Comparison of ENCODE assay signal across 8 cellular contexts in the genomic region with DNA sequence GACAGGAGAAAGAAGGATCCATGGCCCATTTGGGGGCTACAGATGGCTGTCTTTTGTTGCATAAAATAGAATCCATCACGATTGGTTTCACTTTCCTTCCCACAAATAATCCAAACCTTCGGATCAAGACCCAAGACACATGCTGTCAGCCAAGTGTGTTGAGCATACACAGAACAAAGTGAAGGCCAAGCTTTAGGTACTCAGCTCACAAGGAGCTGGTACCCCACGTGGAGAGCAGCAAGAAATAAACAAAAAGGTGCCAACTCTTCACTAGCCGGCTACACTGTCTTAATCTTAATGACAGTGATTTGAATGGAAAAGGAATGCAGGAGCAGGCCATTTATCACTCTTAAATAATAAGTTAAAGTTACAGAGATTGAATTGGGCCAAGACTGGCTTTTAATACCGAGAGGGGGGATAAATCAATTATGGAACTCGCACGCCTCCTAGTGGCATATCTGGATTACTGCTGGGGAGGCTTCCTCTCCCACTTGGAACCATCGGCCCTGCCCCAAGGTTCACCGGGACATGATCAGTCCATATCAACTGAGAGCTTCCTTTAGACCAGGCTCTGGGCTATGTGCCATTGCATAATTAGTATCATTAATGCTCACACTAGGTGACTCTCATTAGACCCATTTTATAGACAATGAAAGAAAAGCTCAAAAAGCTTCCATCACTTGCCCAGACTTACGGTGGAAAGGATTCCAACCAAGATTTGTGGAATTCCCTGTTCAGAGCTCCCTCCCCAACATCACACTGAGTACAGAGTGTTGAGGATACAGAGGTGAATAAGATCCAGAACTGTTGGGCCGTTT.
A peak's percentile ranks its signal among the peaks of the same experiment; 100 is the strongest.
DNase-seq lines count a peak whose midpoint lies in the region; ATAC-seq and TF ChIP-seq lines count a peak whose summit lies in the region.

No MANE protein-coding gene starts in this region.

- no peaks in the 10 kb centered on the region for H3K9me3 ChIP-seq in stomach smooth muscle (ENCODE audit: control insufficient read depth in 2 of 2, low read length in 2 of 2)

- H3K27me3 Mint-ChIP-seq in CD14-positive monocyte (ENCODE audit: low read depth in 3 of 3) = no peaks in the 10 kb centered on the region

- peak overlapping the region in 1 of 2 donors; percentile 29 for H3K4me3 ChIP-seq in stomach smooth muscle (ENCODE audit: low read length in 2 of 2)

- H3K27ac Mint-ChIP-seq in CD14-positive monocyte = peak overlapping the region in 2 of 7 donors; percentile 23 to 55

- intact Hi-C loops in CD14-positive monocyte (cut with micrococcal nuclease) = loop anchor here (5.0 to 10.0 kb wide), 3 partner anchors 197 to 1339 kb away; no protein-coding TSS in a partner anchor

- peaks cover 0 to 4% (median 2%) of the 10 kb centered on the region in 7 donors for H3K9me3 Mint-ChIP-seq in CD14-positive monocyte

- no peaks in the 10 kb centered on the region for H3K4me1 ChIP-seq in stomach smooth muscle (ENCODE audit: control insufficient read depth, insufficient read depth, low read length)

- no peaks in the 10 kb centered on the region for H3K36me3 Mint-ChIP-seq in CD14-positive monocyte

- peak overlapping the region; percentile 18 for H3K27ac ChIP-seq in stomach smooth muscle (ENCODE audit: low read length)

- H3K36me3 ChIP-seq in stomach smooth muscle (ENCODE audit: control insufficient read depth in 2 of 2, insufficient read depth in 2 of 2, low read length in 2 of 2) = no peaks in the 10 kb centered on the region

- no peaks in the 10 kb centered on the region for H3K27me3 ChIP-seq in stomach smooth muscle (ENCODE audit: control insufficient read depth in 1 of 2, insufficient read depth in 2 of 2, low read length in 2 of 2)

- H3K4me1 Mint-ChIP-seq in CD14-positive monocyte = peaks cover 16% of the 10 kb centered on the region

- H3K4me3 Mint-ChIP-seq in CD14-positive monocyte = peak overlapping the region in 1 of 2 donors; percentile 26

- no peak overlapping the region for H3K9ac ChIP-seq in stomach smooth muscle (ENCODE audit: low read length in 2 of 2)

- TF ChIP-seq CTCF in CD14-positive monocyte (IDR thresholded peaks at IDR 0.05) = peak; percentile 97

- DNase-seq in CD14-positive monocyte (ENCODE audit: low spot score) (peak; percentile 66), LHCN-M2 (ENCODE audit: low read depth) (peak; percentile 48), SKM-1 treated with dmso at 0.1 percent for 144 hours (lab: John Stamatoyannopoulos, UW; ENCODE audit: unreplicated experiment) (peak; percentile 3), ecto neural progenitor cell (ENCODE audit: low spot score) (peak; percentile 68), medulla oblongata (ENCODE audit: extremely low spot score) (peak; percentile 78)

- ATAC-seq in GM19043 (IDR thresholded peaks at IDR 0.05; ENCODE audit: low read depth, unreplicated experiment) (peak; percentile 60), HG02623 (IDR thresholded peaks at IDR 0.05; ENCODE audit: unreplicated experiment) (no peak)

Comparison
In these comparisons a context has a peak if more than half of its experiments do, and no peak if none do; other contexts are left out.
1. DNase-seq: peak in every context shown above with its lines; median percentile 78 in medulla oblongata; 68 in ecto neural progenitor cell; 66 in CD14-positive monocyte; 48 in LHCN-M2; 3 in SKM-1 treated with dmso at 0.1 percent for 144 hours.